ENCODE assay signal across 26 cellular contexts in genomic region chr1:6753320-6754140, GRCh38. TPM values are rescaled to one million over a fixed set of nuclear protein-coding genes. Genes with fewer than 3 reads are reported as not detected.
DNase-seq lines count a peak whose midpoint lies in the region; ATAC-seq, FAIRE-seq and TF ChIP-seq lines count a peak whose summit lies in the region.
"Had no signal": no experiment of that assay in that cellular context is flagged by ENCODE, and none has a peak within 500 bp of the region (broad histone marks: within the 10 kb centered on the region; RNA-seq: fewer than 3 reads in every experiment).

No MANE protein-coding gene starts in this region.

- no peak for TF ChIP-seq RAD21 in A549 (conservative IDR thresholded peaks at IDR 0.05 in 1 of 2, IDR thresholded peaks at IDR 0.05 in 1 of 2)

- H3K4me1 ChIP-seq in A549 (no peaks in the 10 kb centered on the region), left ventricle myocardium inferior (no peaks in the 10 kb centered on the region)
- H3K4me1 ChIP-seq: right atrium auricular region had no signal

- WGBS in A549 (ENCODE audit: missing lambda C conversion rate), result 72% methylated on average over 10 of the region's 10 CpGs

- 0 out of 3 replicates have a peak overlapping the region, but pooled peaks have one; percentile 14 for H3K4me2 ChIP-seq in A549

- no peak overlapping the region for H3K27ac ChIP-seq in A549
- no peak overlapping the region for H3K27ac ChIP-seq in left ventricle myocardium inferior (replicated peaks)
- H3K27ac ChIP-seq: C4-2B, cardiac muscle cell, right atrium auricular region had no signal

- CTCF ChIA-PET in A549 (lab: Yijun Ruan, JAX), result no interaction called here

- POLR2A ChIA-PET in A549 (lab: Yijun Ruan, JAX), result no interaction called here

- no peak for TF ChIP-seq POLR2A in A549 (IDR thresholded peaks at IDR 0.05; ENCODE audit: low read length)
- TF ChIP-seq POLR2A in GM12892 (IDR thresholded peaks at IDR 0.05; ENCODE audit: low read depth, low read length), result no peak

- H3K36me3 ChIP-seq in left ventricle myocardium inferior, result no peaks in the 10 kb centered on the region
- H3K36me3 ChIP-seq: cardiac muscle cell, right atrium auricular region had no signal

- peaks cover 36% of the 10 kb centered on the region for H3K27me3 ChIP-seq in left ventricle myocardium inferior (ENCODE audit: low read depth)
- H3K27me3 ChIP-seq: right atrium auricular region had no signal

- no peak overlapping the region for H3K4me3 ChIP-seq in A549
- H3K4me3 ChIP-seq in fibroblast of mammary gland (ENCODE audit: control insufficient read depth, low read depth, low read length), result no peak overlapping the region
- no peak overlapping the region for H3K4me3 ChIP-seq in left ventricle myocardium inferior
- H3K4me3 ChIP-seq: cardiac muscle cell, right atrium auricular region had no signal

- TF ChIP-seq CTCF in A549 (IDR thresholded peaks at IDR 0.05) (no peak), fibroblast of mammary gland (conservative IDR thresholded peaks at IDR 0.05; ENCODE audit: control insufficient read depth, insufficient read depth, low read depth, low read length) (no peak), left ventricle myocardium inferior (IDR thresholded peaks at IDR 0.05; ENCODE audit: borderline replicate concordance) (no peak)

- TF ChIP-seq EP300 in A549 (IDR thresholded peaks at IDR 0.05), result no peak

- intact Hi-C loops in left ventricle myocardium inferior (cut with micrococcal nuclease), result no loop called here

- FAIRE-seq in A549 (lab: Jason Lieb, UNC) (no peak), RCC 7860 (lab: Jason Lieb, UNC) (no peak), GM12892 (lab: Jason Lieb, UNC) (no peak)
- FAIRE-seq: endothelial cell of umbilical vein, frontal cortex, urothelium cell line had no signal

- no peak for ATAC-seq in A549
- ATAC-seq: naive thymus-derived CD8-positive, alpha-beta T cell had no signal

- DNase-seq in A549 (ENCODE audit: low read depth in 1 of 2, low spot score in 1 of 2) (no peak), HCEC 1CT (peak; percentile 20), RCC 7860 (ENCODE audit: low spot score) (peak; percentile 30), fibroblast of mammary gland (ENCODE audit: low read depth) (peak; percentile 35), left ventricle myocardium inferior (no peak), GM12892 (ENCODE audit: insufficient read length) (no peak), hypothalamus (lab: John Stamatoyannopoulos, UW) (no peak), DMS114 treated with DMSO at 0.1 percent for 48 hours (lab: John Stamatoyannopoulos, UW; ENCODE audit: unreplicated experiment) (no peak)
- DNase-seq: ACHN; activated CD4-positive, alpha-beta T cell treated with anti-CD3 and anti-CD28 coated beads, Interleukin-2, amount 50 U/mL, for 48 hours; activated gamma-delta T cell treated with Interleukin-2 at 50 U/mL for 16 hours; amniotic stem cell; KG1; mesenchymal stem cell; naive thymus-derived CD8-positive, alpha-beta T cell; NCI-H1105; NCI-H2107; OCI-M1; SIG-M5; stimulated activated CD8-positive, alpha-beta memory T cell treated with anti-CD3 and anti-CD28 coated beads, Interleukin-4, amount 100 ng/mL, for 48 hours had no signal

- H3K9me3 ChIP-seq in A549, result no peaks in the 10 kb centered on the region
- H3K9me3 ChIP-seq in left ventricle myocardium inferior (replicated peaks), result no peaks in the 10 kb centered on the region
- H3K9me3 ChIP-seq: right atrium auricular region had no signal

TF ChIP-seq in A549, 52 proteins besides CTCF, POLR2A, EP300 and RAD21:
- TF ChIP-seq ZNF302 (CRISPR knock-in tag; IDR thresholded peaks at IDR 0.05) (no peak), ZSCAN20 (CRISPR knock-in tag; IDR thresholded peaks at IDR 0.05) (no peak), KDM1A (IDR thresholded peaks at IDR 0.05; ENCODE audit: low read depth) (no peak), HOXA7 (CRISPR knock-in tag; IDR thresholded peaks at IDR 0.05) (no peak), CHD2 (IDR thresholded peaks at IDR 0.05; ENCODE audit: low read length, partially characterized antibody) (no peak), HOXB13 (CRISPR knock-in tag; IDR thresholded peaks at IDR 0.05; ENCODE audit: low read depth) (no peak), CHD4 (IDR thresholded peaks at IDR 0.05; ENCODE audit: borderline replicate concordance) (no peak), MAZ (IDR thresholded peaks at IDR 0.05; ENCODE audit: borderline replicate concordance, low read depth, low read length) (no peak), KDM5A (IDR thresholded peaks at IDR 0.05) (no peak), ESRRA (IDR thresholded peaks at IDR 0.05; ENCODE audit: borderline replicate concordance, low read length) (no peak), SMC3 (IDR thresholded peaks at IDR 0.05) (no peak), HES2 (IDR thresholded peaks at IDR 0.05) (no peak), NR3C1 (IDR thresholded peaks at IDR 0.05) (no peak), SREBF2 (IDR thresholded peaks at IDR 0.05) (no peak), HEYL (CRISPR knock-in tag; IDR thresholded peaks at IDR 0.05) (no peak), JUN (IDR thresholded peaks at IDR 0.05) (no peak)

RNA-seq across cellular contexts. Expression of gene CAMTA1, which starts 31.7 kb away (rescaled TPM):
- polyA plus RNA-seq in A549 (2011; rRNA removed), result 48.7 and 58.8 TPM in 2 replicates
- polyA plus RNA-seq in A549 (2012; cell fraction: cytosol; rRNA removed), result 35.4 and 46.5 TPM in 2 replicates
- 9.4 and 22.1 TPM in 2 replicates for polyA plus RNA-seq in A549 (2012; cell fraction: nucleus; rRNA removed)
- polyA plus RNA-seq in A549 (2017; fragmentation: RNase III; extraction: RNeasy Plus Mini Kit Qiagen cat#74134 plus additional on column Dnase treatment), result 63.3 to 75.0 TPM (median 73.5 TPM) in 3 replicates
- polyA minus RNA-seq in A549 (2011; rRNA and poly(A)+ RNA removed), result 18.6 and 19.8 TPM in 2 replicates
- 160 TPM for total RNA-seq in left ventricle myocardium inferior
- polyA plus RNA-seq in GM12892 (2012; ENCODE audit: missing spikeins), result 53.9 TPM

RNA-seq across cellular contexts. Expression of gene DNAJC11, which starts 51.9 kb away (rescaled TPM):
- polyA plus RNA-seq in A549 (2011; rRNA removed) (29.9 and 35.7 TPM in 2 replicates), A549 (2017; fragmentation: RNase III; extraction: RNeasy Plus Mini Kit Qiagen cat#74134 plus additional on column Dnase treatment) (48.5 to 56.0 TPM (median 50.0 TPM) in 3 replicates)
- 36.9 and 44.0 TPM in 2 replicates for polyA plus RNA-seq in A549 (2012; cell fraction: cytosol; rRNA removed)
- polyA plus RNA-seq in A549 (2012; cell fraction: nucleus; rRNA removed), result 85.0 and 86.3 TPM in 2 replicates
- polyA minus RNA-seq in A549 (2011; rRNA and poly(A)+ RNA removed), result 28.4 and 30.1 TPM in 2 replicates
- 73.6 TPM for total RNA-seq in left ventricle myocardium inferior
- 37.0 TPM for polyA plus RNA-seq in GM12892 (2012; ENCODE audit: missing spikeins)

Comparison
In these comparisons a context has a peak if more than half of its experiments do, and no peak if none do; other contexts are left out.
1. DNase-seq: peak in HCEC 1CT (single experiment), RCC 7860 (single experiment) and fibroblast of mammary gland (single experiment); none in A549 (0 of 2), left ventricle myocardium inferior (single experiment), GM12892 (single experiment), hypothalamus (0 of 51) and DMS114 treated with DMSO at 0.1 percent for 48 hours (single experiment).